Comparison of ENCODE assay signal across 32 cellular contexts in genomic region chrX:32741910-32742309, GRCh38.
"Had no signal": no experiment of that assay in that cellular context is flagged by ENCODE, and none has a peak within 500 bp of the region (broad histone marks: within the 10 kb centered on the region; RNA-seq: fewer than 3 reads in every experiment).

No MANE protein-coding gene starts in this region.

- H3K9me3 ChIP-seq: ascending aorta had no signal

- DNase-seq: activated CD4-positive, alpha-beta memory T cell treated with anti-CD3 and anti-CD28 coated beads, Interleukin-2, amount 10 ng/mL, durations not matched to agents 7 days and 5 days; activated CD4-positive, alpha-beta T cell treated with anti-CD3 and anti-CD28 coated beads for 1 hour; activated CD4-positive, alpha-beta T cell treated with anti-CD3 and anti-CD28 coated beads for 36 hours; activated CD4-positive, alpha-beta T cell treated with anti-CD3 and anti-CD28 coated beads for 48 hours; activated CD4-positive, alpha-beta T cell treated with anti-CD3 and anti-CD28 coated beads, Interleukin-2, amount 10 ng/mL, durations not matched to agents 7 days and 5 days; activated CD4-positive, alpha-beta T cell treated with anti-CD3 and anti-CD28 coated beads, Interleukin-2, amount 50 U/mL, for 48 hours; activated CD4-positive, CD25-positive, alpha-beta regulatory T cell; activated CD8-positive, alpha-beta memory T cell treated with anti-CD3 and anti-CD28 coated beads for 24 hours; activated CD8-positive, alpha-beta memory T cell treated with anti-CD3 and anti-CD28 coated beads, Interleukin-2, amount 10 ng/mL, durations not matched to agents 7 days and 5 days; activated CD8-positive, alpha-beta memory T cell treated with anti-CD3 and anti-CD28 coated beads, Interleukin-2, amount 50 U/mL, for 48 hours; activated CD8-positive, alpha-beta T cell treated with anti-CD3 and anti-CD28 coated beads, Interleukin-2, amount 10 ng/mL, durations not matched to agents 7 days and 5 days; activated effector memory CD4-positive, alpha-beta T cell treated with Interleukin-2 at 50 U/mL for 16 hours; activated gamma-delta T cell; activated naive CD4-positive, alpha-beta T cell treated with anti-CD3 and anti-CD28 coated beads, Interleukin-2, amount 10 ng/mL, durations not matched to agents 7 days and 5 days; activated naive CD4-positive, alpha-beta T cell treated with Interleukin-2 at 50 U/mL for 16 hours; activated naive CD8-positive, alpha-beta T cell treated with anti-CD3 and anti-CD28 coated beads, Interleukin-2, amount 10 ng/mL, durations not matched to agents 7 days and 5 days; activated naive CD8-positive, alpha-beta T cell treated with anti-CD3 and anti-CD28 coated beads, Interleukin-2, amount 50 U/mL, for 24 hours; activated T-cell treated with anti-CD3 and anti-CD28 coated beads, Interleukin-2, amount 50 U/mL, for 24 hours; activated T-cell treated with anti-CD3 and anti-CD28 coated beads, Interleukin-2, amount 50 U/mL, for 48 hours; amygdala; anterior cingulate cortex; central memory CD4-positive, alpha-beta T cell; T-helper 1 cell; T-helper 2 cell; T-helper 9 cell; WERI-Rb-1 had no signal

- H3K27ac ChIP-seq: ascending aorta, cardiac muscle cell, WERI-Rb-1 had no signal

- FAIRE-seq: bronchial epithelial cell, TTC549 had no signal

- H3K27me3 ChIP-seq: ascending aorta, cardiac muscle cell had no signal

- H3K36me3 ChIP-seq: ascending aorta, cardiac muscle cell, WERI-Rb-1 had no signal

- ATAC-seq: activated CD4-positive, alpha-beta T cell treated with anti-CD3 and anti-CD28 coated beads for 36 hours; activated CD4-positive, CD25-positive, alpha-beta regulatory T cell treated with anti-CD3 and anti-CD28 coated beads, Interleukin-2, amount 50 U/mL, for 24 hours; activated CD8-positive, alpha-beta memory T cell treated with anti-CD3 and anti-CD28 coated beads, Interleukin-2, amount 10 ng/mL, durations not matched to agents 7 days and 5 days; activated CD8-positive, alpha-beta T cell treated with anti-CD3 and anti-CD28 coated beads, Interleukin-2, amount 10 ng/mL, durations not matched to agents 7 days and 5 days; activated naive CD8-positive, alpha-beta T cell treated with anti-CD3 and anti-CD28 coated beads, Interleukin-2, amount 50 U/mL, for 24 hours; WTC11 had no signal

- H3K4me3 ChIP-seq: ascending aorta, cardiac muscle cell had no signal
